In the genomic region with DNA sequence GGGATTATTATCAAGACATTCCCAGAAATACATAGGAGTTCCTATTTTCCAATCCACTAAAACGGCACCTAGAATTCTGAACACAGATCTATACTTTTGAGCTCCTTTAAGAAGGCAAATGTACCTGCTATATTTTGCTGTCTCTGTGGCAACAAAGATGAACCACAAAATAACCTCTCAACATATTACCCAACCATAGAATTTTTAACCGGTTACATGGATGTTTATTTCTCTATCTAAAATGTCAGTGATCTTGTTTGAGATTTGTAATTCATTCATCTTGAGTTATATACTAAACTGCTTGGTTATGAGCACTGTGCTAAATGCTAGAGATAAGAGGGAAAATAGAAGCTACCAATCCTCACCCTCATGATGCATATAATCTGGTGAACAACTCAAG, we compare ENCODE assay signal across 22 cellular contexts.
DNase-seq lines count a peak whose midpoint lies in the region; FAIRE-seq and TF ChIP-seq lines count a peak whose summit lies in the region.
"Had no signal": no experiment of that assay in that cellular context is flagged by ENCODE, and none has a peak within 500 bp of the region (broad histone marks: within the 10 kb centered on the region; RNA-seq: fewer than 3 reads in every experiment).

No MANE protein-coding gene starts in this region.

- no peak overlapping the region for H2AK5ac ChIP-seq in mesendoderm (ENCODE audit: low read length)

- no peak overlapping the region for H3K9ac ChIP-seq in mesendoderm (ENCODE audit: low read length)
- H3K9ac ChIP-seq: BLaER1 treated with 17β-estradiol and CSF1 and Interleukin-3, amounts not matched to agents 10 nM and 100 nM had no signal

- H3K56ac ChIP-seq in mesendoderm (ENCODE audit: low read length), result no peak overlapping the region

- H3K4me2 ChIP-seq in mesendoderm (ENCODE audit: low read length), result no peak overlapping the region
- H3K4me2 ChIP-seq: A549 had no signal

- H4K8ac ChIP-seq in mesendoderm (ENCODE audit: low read depth, low read length), result no peak overlapping the region

- H3K4ac ChIP-seq in mesendoderm (ENCODE audit: low read depth, low read length), result no peak overlapping the region

- peak overlapping the region; percentile 36 for H2BK15ac ChIP-seq in mesendoderm (replicated peaks; ENCODE audit: low read depth)

- H3K36me3 ChIP-seq in mesendoderm (ENCODE audit: control insufficient read depth, insufficient read depth, low read length), result no peaks in the 10 kb centered on the region
- H3K36me3 ChIP-seq: BLaER1 treated with 17β-estradiol and CSF1 and Interleukin-3, amounts not matched to agents 10 nM and 100 nM had no signal

- no peak for TF ChIP-seq CTCF in choroid plexus epithelial cell (conservative IDR thresholded peaks at IDR 0.05; ENCODE audit: low read depth, low read length)

- no peaks in the 10 kb centered on the region for H3K27me3 ChIP-seq in mesendoderm (ENCODE audit: insufficient read depth, low read length, poor library complexity)
- H3K27me3 ChIP-seq: BLaER1 treated with 17β-estradiol and CSF1 and Interleukin-3, amounts not matched to agents 10 nM and 100 nM had no signal

- H3K79me1 ChIP-seq in mesendoderm (ENCODE audit: low read length), result no peaks in the 10 kb centered on the region

- no peak overlapping the region for H3K18ac ChIP-seq in mesendoderm (ENCODE audit: low read length)

- no peak overlapping the region for H4K5ac ChIP-seq in mesendoderm (ENCODE audit: low read length)

- DNase-seq in DMS79 treated with DMSO at 0.1 percent for 48 hours (lab: John Stamatoyannopoulos, UW) (peak; percentile 13), DMS79 (lab: John Stamatoyannopoulos, UW) (no peak), choroid plexus epithelial cell (ENCODE audit: low read depth) (peak; percentile 67), mesendoderm (no peak), NCI-H510A treated with DMSO at 0.1 percent for 48 hours (lab: John Stamatoyannopoulos, UW) (no peak), T-helper 2 cell (no peak)
- no peak for DNase-seq in activated CD4-positive, alpha-beta T cell treated with anti-CD3 and anti-CD28 coated beads, Interleukin-2, amount 50 U/mL, for 48 hours
- DNase-seq: AML-193; Caco-2; Calu3; CD4-positive, alpha-beta T cell; CD8-positive, alpha-beta T cell; GF-D8 had no signal

- H3K4me3 ChIP-seq in choroid plexus epithelial cell (ENCODE audit: low read depth, low read length), result no peak overlapping the region
- H3K4me3 ChIP-seq in mesendoderm (ENCODE audit: low read length), result no peak overlapping the region
- H3K4me3 ChIP-seq: A549; BLaER1 treated with 17β-estradiol and CSF1 and Interleukin-3, amounts not matched to agents 10 nM and 100 nM had no signal

- FAIRE-seq in islet of Langerhans (lab: Jason Lieb, UNC), result peak; percentile 41
- FAIRE-seq: A549, D721Med, G401.6, GM12891, GM19239 had no signal

- H3K27ac ChIP-seq in mesendoderm (ENCODE audit: low read depth, low read length), result no peak overlapping the region
- H3K27ac ChIP-seq: 22Rv1; A549; BLaER1 treated with 17β-estradiol and CSF1 and Interleukin-3, amounts not matched to agents 10 nM and 100 nM; C4-2B had no signal

- H3K4me1 ChIP-seq in mesendoderm (ENCODE audit: control insufficient read depth, low read depth, low read length), result no peaks in the 10 kb centered on the region
- H3K4me1 ChIP-seq: Caco-2 had no signal

- no peak overlapping the region for H3K23ac ChIP-seq in mesendoderm (ENCODE audit: low read length)

- no peak overlapping the region for H2BK5ac ChIP-seq in mesendoderm (ENCODE audit: low read length)

- H3K79me2 ChIP-seq in mesendoderm (ENCODE audit: control insufficient read depth, insufficient read depth, low read length), result no peaks in the 10 kb centered on the region

- no CpG with 5 or more reads among the region's 2 CpGs for whole genome bisulfite sequencing in mesendoderm (ENCODE audit: extremely low coverage, insufficient coverage, low lambda C conversion rate)

- no peak overlapping the region for H2BK120ac ChIP-seq in mesendoderm (ENCODE audit: low read depth, low read length)

Comparison
In these comparisons a context has a peak if more than half of its experiments do, and no peak if none do; other contexts are left out.
1. DNase-seq: peak in DMS79 treated with DMSO at 0.1 percent for 48 hours (single experiment) and choroid plexus epithelial cell (single experiment); none in DMS79 (single experiment), mesendoderm (single experiment), activated CD4-positive, alpha-beta T cell treated with anti-CD3 and anti-CD28 coated beads, Interleukin-2, amount 50 U/mL, for 48 hours (0 of 2), NCI-H510A treated with DMSO at 0.1 percent for 48 hours (single experiment) and T-helper 2 cell (0 of 5).